In genomic region chrX:69014200-69014599, GRCh38 we compare ENCODE assay signal across 22 cellular contexts.
DNase-seq lines count a peak whose midpoint lies in the region; ATAC-seq and TF ChIP-seq lines count a peak whose summit lies in the region.
"Had no signal": no experiment of that assay in that cellular context is flagged by ENCODE, and none has a peak within 500 bp of the region (broad histone marks: within the 10 kb centered on the region; RNA-seq: fewer than 3 reads in every experiment).

No MANE protein-coding gene starts in this region.

- H3K9me3 ChIP-seq in IMR-90 (ENCODE audit: control insufficient read depth, insufficient read depth, low read length) (no peaks in the 10 kb centered on the region), hepatocyte (ENCODE audit: low read depth) (no peaks in the 10 kb centered on the region)
- H3K9me3 ChIP-seq: gastroesophageal sphincter, ovary, stomach, upper lobe of left lung had no signal

- H2BK15ac ChIP-seq in IMR-90 (ENCODE audit: low read depth, low read length): no peak overlapping the region

- no peak overlapping the region for H3K9ac ChIP-seq in IMR-90 (ENCODE audit: low read depth, low read length)

- dilution Hi-C loops in IMR-90 (cut with HindIII; ENCODE audit: low sequenced_read_pairs, unreplicated experiment): no loop called here

- H4K8ac ChIP-seq in IMR-90 (ENCODE audit: low read depth in 2 of 2, low read length in 2 of 2): no peak overlapping the region

- no peak overlapping the region for H3K18ac ChIP-seq in IMR-90 (ENCODE audit: low read depth, low read length)

- no peak overlapping the region for H3K23ac ChIP-seq in IMR-90 (ENCODE audit: low read depth, low read length)

- DNase-seq in AG10803 (ENCODE audit: low read depth): peak; percentile 71
- peak; percentile 78 for DNase-seq in IMR-90
- peak; percentile 73 for DNase-seq in choroid plexus epithelial cell (ENCODE audit: low read depth)
- peak; percentile 21 for DNase-seq in islet precursor cell
- DNase-seq in hepatocyte (ENCODE audit: low spot score): no peak
- DNase-seq in NCI-H187 treated with DMSO at 0.1 percent for 48 hours (lab: John Stamatoyannopoulos, UW): no peak
- no peak for DNase-seq in NCI-H345 (lab: John Stamatoyannopoulos, UW)
- no peak for DNase-seq in KG1 (lab: John Stamatoyannopoulos, UW)
- DNase-seq: activated B cell treated with CpG ODN at 0.5 μM for 24 hours; activated CD4-positive, alpha-beta memory T cell treated with anti-CD3 and anti-CD28 coated beads, Interleukin-2, amount 10 ng/mL, durations not matched to agents 7 days and 5 days; activated effector memory CD4-positive, alpha-beta T cell treated with Interleukin-2 at 50 U/mL for 16 hours; activated naive CD8-positive, alpha-beta T cell treated with anti-CD3 and anti-CD28 coated beads, Interleukin-2, amount 10 ng/mL, durations not matched to agents 7 days and 5 days; DND-41; dorsolateral prefrontal cortex; kidney glomerular epithelial cell; NCI-H1417 treated with DMSO at 0.1 percent for 48 hours; NCI-H526; ovary; stimulated activated CD4-positive, alpha-beta T cell treated with anti-CD3 and anti-CD28 coated beads, Interleukin-12 subunit alpha, Interleukin-12 subunit beta, amount 100 ng/mL, for 4 hours; stomach; upper lobe of left lung had no signal

- H4K5ac ChIP-seq in IMR-90 (ENCODE audit: low read depth, low read length): no peak overlapping the region

- TF ChIP-seq CTCF in AG10803 (conservative IDR thresholded peaks at IDR 0.05; ENCODE audit: low read length) (no peak), IMR-90 (conservative IDR thresholded peaks at IDR 0.05; ENCODE audit: low read depth, low read length) (no peak), choroid plexus epithelial cell (conservative IDR thresholded peaks at IDR 0.05; ENCODE audit: low read depth, low read length) (no peak), hepatocyte (IDR thresholded peaks at IDR 0.05; ENCODE audit: poor library complexity) (no peak)

- POLR2A ChIA-PET in IMR-90 (lab: Charles Lee; ENCODE audit: unreplicated experiment): no interaction called here

- H2BK120ac ChIP-seq in IMR-90 (ENCODE audit: low read depth, low read length): no peak overlapping the region

- no TSS peak for BruUV-seq in IMR-90 (replicated peaks; lab: Mats Ljungman, UMichigan)

- H3K27me3 ChIP-seq in IMR-90 (ENCODE audit: control insufficient read depth, insufficient read depth, low read length): peaks cover 4% of the 10 kb centered on the region
- H3K27me3 ChIP-seq in hepatocyte: no peaks in the 10 kb centered on the region
- H3K27me3 ChIP-seq: gastroesophageal sphincter, ovary, upper lobe of left lung had no signal

- H2BK20ac ChIP-seq in IMR-90 (ENCODE audit: low read depth, low read length): no peak overlapping the region

- H3K9me2 ChIP-seq in hepatocyte (replicated peaks; ENCODE audit: insufficient read depth): no peaks in the 10 kb centered on the region

- H3K4me3 ChIP-seq in AG10803 (ENCODE audit: low read length): no peak overlapping the region
- H3K4me3 ChIP-seq in IMR-90 (ENCODE audit: insufficient read depth, low read depth, low read length): no peak overlapping the region
- no peak overlapping the region for H3K4me3 ChIP-seq in choroid plexus epithelial cell (ENCODE audit: low read depth, low read length)
- no peak overlapping the region for H3K4me3 ChIP-seq in hepatocyte
- H3K4me3 ChIP-seq: dorsolateral prefrontal cortex, gastroesophageal sphincter, ovary, stomach, upper lobe of left lung had no signal

- CTCF ChIA-PET in IMR-90 (lab: Yijun Ruan, JAX): no interaction called here

- in situ Hi-C loops in IMR-90 (cut with MboI; ENCODE audit: low sequenced_read_pairs): no loop called here

- no peak for TF ChIP-seq POLR2A in IMR-90 (IDR thresholded peaks at IDR 0.05; ENCODE audit: low read depth, low read length)

- ATAC-seq in IMR-90 (ENCODE audit: low read depth): no peak
- ATAC-seq: gastroesophageal sphincter had no signal

- H3K4me2 ChIP-seq in IMR-90 (ENCODE audit: low read depth, low read length): no peak overlapping the region
- H3K4me2 ChIP-seq in hepatocyte: no peak overlapping the region

- H3K79me1 ChIP-seq in IMR-90 (ENCODE audit: low read depth in 1 of 2, low read length in 2 of 2): no peaks in the 10 kb centered on the region

- H3K9me1 ChIP-seq in IMR-90 (ENCODE audit: insufficient read depth, low read length): no peaks in the 10 kb centered on the region

- H3K4ac ChIP-seq in IMR-90 (ENCODE audit: low read depth, low read length): no peak overlapping the region

- no peak overlapping the region for H3K14ac ChIP-seq in IMR-90 (replicated peaks; ENCODE audit: low read depth, low read length)

- TF ChIP-seq RAD21 in IMR-90 (IDR thresholded peaks at IDR 0.05; ENCODE audit: low read length): no peak

- H2AK9ac ChIP-seq in IMR-90 (replicated peaks; ENCODE audit: low read depth, low read length, poor library complexity): no peak overlapping the region

- H4K91ac ChIP-seq in IMR-90 (ENCODE audit: insufficient read depth, low read depth, low read length): no peak overlapping the region; the same call in 1 of the 2 replicates

- H3K36me3 ChIP-seq in IMR-90 (ENCODE audit: control insufficient read depth, insufficient read depth, low read length) (no peaks in the 10 kb centered on the region), hepatocyte (replicated peaks; ENCODE audit: insufficient read depth, low read depth) (no peaks in the 10 kb centered on the region)
- H3K36me3 ChIP-seq: gastroesophageal sphincter, ovary, stomach, upper lobe of left lung had no signal

- H3K27ac ChIP-seq in IMR-90 (ENCODE audit: insufficient read depth, low read length) (no peak overlapping the region), hepatocyte (no peak overlapping the region)
- H3K27ac ChIP-seq: dorsolateral prefrontal cortex, gastroesophageal sphincter, ovary, stomach, upper lobe of left lung had no signal

- no peak overlapping the region for H2AK5ac ChIP-seq in IMR-90 (ENCODE audit: low read depth, low read length)

- no peak overlapping the region for H3K56ac ChIP-seq in IMR-90 (ENCODE audit: extremely low read depth, insufficient read depth, low read length)

- H3K4me1 ChIP-seq in IMR-90 (ENCODE audit: control insufficient read depth, insufficient read depth, low read length) (peaks cover 1% of the 10 kb centered on the region; the same call in 1 of the 2 replicates), hepatocyte (ENCODE audit: insufficient read depth) (peaks cover 6% of the 10 kb centered on the region)
- H3K4me1 ChIP-seq: gastroesophageal sphincter had no signal

- H2BK5ac ChIP-seq in IMR-90 (ENCODE audit: low read depth, low read length, poor library complexity, severe bottlenecking): no peak overlapping the region

- no peaks in the 10 kb centered on the region for H3K79me2 ChIP-seq in hepatocyte

- intact Hi-C loops in IMR-90 (cut with micrococcal nuclease): no loop called here

- WGBS in IMR-90 (ENCODE audit: extremely low coverage in 2 of 2, insufficient read length in 1 of 2), 2 experiments: no CpG with 5 or more reads among the region's 2 CpGs
- 86% methylated on average over 2 of the region's 2 CpGs for WGBS in hepatocyte (ENCODE audit: low lambda C conversion rate, missing lambda C conversion rate)

- H4K20me1 ChIP-seq in IMR-90 (ENCODE audit: insufficient read depth, low read length): no peaks in the 10 kb centered on the region
- H4K20me1 ChIP-seq in hepatocyte (ENCODE audit: insufficient read depth, poor library complexity, severe bottlenecking): no peaks in the 10 kb centered on the region

- H2AFZ ChIP-seq in IMR-90 (replicated peaks; ENCODE audit: low read length, poor library complexity) (no peak overlapping the region), hepatocyte (no peak overlapping the region)

TF ChIP-seq in IMR-90, 13 proteins besides CTCF, POLR2A, EP300 and RAD21:
- TF ChIP-seq BHLHE40 (IDR thresholded peaks at IDR 0.05; ENCODE audit: low read depth, low read length): no peak
- no peak for TF ChIP-seq SMC3 (IDR thresholded peaks at IDR 0.05; ENCODE audit: low read depth, low read length)
- no peak for TF ChIP-seq RCOR1 (IDR thresholded peaks at IDR 0.05; ENCODE audit: insufficient replicate concordance, low read length)
- TF ChIP-seq FOS (IDR thresholded peaks at IDR 0.05; ENCODE audit: low read depth, low read length): no peak
- peak; percentile 61 for TF ChIP-seq CEBPB (IDR thresholded peaks at IDR 0.05; ENCODE audit: low read depth, low read length)
- TF ChIP-seq USF2 (IDR thresholded peaks at IDR 0.05; ENCODE audit: low read depth, low read length): peak; percentile 67
- no peak for TF ChIP-seq MXI1 (IDR thresholded peaks at IDR 0.05; ENCODE audit: borderline replicate concordance, low read depth, low read length)
- no peak for TF ChIP-seq RFX5 (IDR thresholded peaks at IDR 0.05; ENCODE audit: low read depth, low read length)

Comparison
In these comparisons a context has a peak if more than half of its experiments do, and no peak if none do; other contexts are left out.
1. DNase-seq: peak in AG10803 (single experiment), IMR-90 (single experiment), choroid plexus epithelial cell (single experiment) and islet precursor cell (single experiment); none in hepatocyte (single experiment), NCI-H187 treated with DMSO at 0.1 percent for 48 hours (single experiment), NCI-H345 (single experiment) and KG1 (single experiment).